In the genomic region with DNA sequence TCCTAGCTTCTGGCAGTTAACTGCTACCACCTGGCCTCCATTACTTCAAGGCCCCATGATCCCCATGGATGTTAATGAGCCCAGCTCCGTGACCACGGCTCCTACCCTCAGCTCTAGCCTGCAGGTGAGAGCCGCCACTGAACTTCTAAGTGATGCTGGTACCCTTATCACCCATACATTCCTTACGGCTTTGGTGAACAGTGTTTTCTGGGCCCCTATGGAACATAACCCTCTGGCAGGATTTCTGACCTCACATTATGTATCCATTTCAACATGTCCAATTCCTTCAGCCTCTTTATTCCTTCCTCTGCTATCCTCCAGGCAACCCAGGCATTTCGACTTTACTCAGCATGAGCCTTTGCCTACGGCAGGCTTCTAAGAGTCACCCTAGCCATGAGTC, we compare ENCODE assay signal across 11 cellular contexts. TPM values are rescaled to one million over a fixed set of nuclear protein-coding genes. Genes with fewer than 3 reads are reported as not detected.
"Had no signal": no experiment of that assay in that cellular context is flagged by ENCODE, and none has a peak within 500 bp of the region (broad histone marks: within the 10 kb centered on the region; RNA-seq: fewer than 3 reads in every experiment).

No MANE protein-coding gene starts in this region.

- H3K4me3 Mint-ChIP-seq: GM23338, H9, HFFc6 had no signal

- ATAC-seq: GM23338, HCT116 had no signal

- FAIRE-seq: H1 had no signal

- H3K27ac ChIP-seq: GM23248 had no signal

- H3K4me1 ChIP-seq: HAP-1 had no signal

- H3K9me3 ChIP-seq: HAP-1 had no signal

- DNase-seq: GM23248, GOT3, H7, H9, HCEC 1CT, HFFc6 had no signal

- H3K36me3 ChIP-seq: HAP-1 had no signal

- H3K4me2 ChIP-seq: GM23338 had no signal

- H3K4me1 Mint-ChIP-seq: GM23338, H9 had no signal

- H3K4me3 ChIP-seq: GM23248, GM23338, HAP-1 had no signal

- H3K9ac ChIP-seq: GM23248 had no signal

- H3K27ac Mint-ChIP-seq: GM23338, H9, HFFc6 had no signal

- H3K9me3 Mint-ChIP-seq: GM23338, HFFc6 had no signal

- H2AFZ ChIP-seq: GM23248, GM23338 had no signal

RNA-seq across cellular contexts. Expression of a gene that starts 24.6 kb away (rescaled TPM):
- total RNA-seq: GM23248, GM23338, H1, H4, H7, HFFc6 had no signal
- polyA plus RNA-seq: GM23248 had no signal
